24 cellular contexts compared by ENCODE assay signal in the genomic region with DNA sequence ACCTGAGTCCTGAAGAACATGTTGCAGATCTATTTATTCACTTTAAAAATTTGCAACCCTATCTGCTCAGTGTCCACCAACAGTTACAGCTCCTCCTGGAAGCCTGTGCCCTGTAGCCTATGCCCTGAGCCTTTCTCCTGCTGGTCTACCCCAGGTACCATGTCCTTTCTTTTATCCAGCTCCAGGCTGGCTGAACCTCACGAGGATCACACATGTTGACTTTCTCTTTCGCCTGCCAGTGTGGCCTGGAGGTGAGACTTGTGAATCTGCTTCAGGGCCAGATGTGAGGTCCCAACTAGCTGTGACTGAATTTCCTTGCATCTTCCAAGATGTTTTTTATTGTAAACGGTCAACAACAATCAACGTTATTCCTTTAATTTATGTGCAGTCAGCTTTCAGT.
"Had no signal": no experiment of that assay in that cellular context is flagged by ENCODE, and none has a peak within 500 bp of the region (broad histone marks: within the 10 kb centered on the region; RNA-seq: fewer than 3 reads in every experiment).

No MANE protein-coding gene starts in this region.

- H3K4me3 ChIP-seq: K562 had no signal

- H3K27me3 Mint-ChIP-seq: activated CD4-positive, alpha-beta T cell treated with anti-CD3 and anti-CD28 coated beads, Interleukin-2, amount 10 ng/mL, durations not matched to agents 24 days and 14 days had no signal

- ATAC-seq: activated T-helper 17 cell treated with anti-CD3 and anti-CD28 coated beads, Interleukin-2, amount 50 U/mL, for 72 hours; K562; T-helper 17 cell had no signal

- DNase-seq: activated B cell treated with CpG ODN at 0.5 μM for 24 hours; activated CD4-positive, alpha-beta T cell treated with anti-CD3 and anti-CD28 coated beads for 1 hour; activated CD4-positive, alpha-beta T cell treated with anti-CD3 and anti-CD28 coated beads, Interleukin-2, amount 10 ng/mL, durations not matched to agents 24 days and 14 days; activated CD4-positive, alpha-beta T cell treated with anti-CD3 and anti-CD28 coated beads, Interleukin-2, amount 50 U/mL, for 48 hours; activated CD8-positive, alpha-beta memory T cell treated with anti-CD3 and anti-CD28 coated beads for 24 hours; activated gamma-delta T cell; activated naive CD4-positive, alpha-beta T cell treated with anti-CD3 and anti-CD28 coated beads for 36 hours; activated T-cell treated with anti-CD3 and anti-CD28 coated beads for 4 hours; activated T-cell treated with anti-CD3 and anti-CD28 coated beads, Interleukin-2, amount 50 U/mL, for 48 hours; amygdala; Karpas-422; MM.1S; NCI-H1105 treated with DMSO at 0.1 percent for 48 hours; NCI-H1436 treated with DMSO at 0.1 percent for 48 hours; NCI-H187; NCI-H2081; NCI-H510A treated with DMSO at 0.1 percent for 48 hours; NCI-H69; SIG-M5; T-helper 17 cell; T-helper 9 cell had no signal

- H3K4me3 Mint-ChIP-seq: activated B cell treated with CpG ODN at 0.5 μM for 24 hours; activated CD4-positive, alpha-beta T cell treated with anti-CD3 and anti-CD28 coated beads, Interleukin-2, amount 10 ng/mL, durations not matched to agents 24 days and 14 days; activated naive CD4-positive, alpha-beta T cell treated with anti-CD3 and anti-CD28 coated beads for 36 hours; activated naive CD8-positive, alpha-beta T cell; activated T-helper 17 cell treated with anti-CD3 and anti-CD28 coated beads, Interleukin-2, amount 50 U/mL, for 72 hours; T-helper 17 cell had no signal

- H3K36me3 Mint-ChIP-seq: activated naive CD8-positive, alpha-beta T cell had no signal

- H3K4me1 Mint-ChIP-seq: activated B cell treated with CpG ODN at 0.5 μM for 24 hours; activated CD4-positive, alpha-beta T cell treated with anti-CD3 and anti-CD28 coated beads, Interleukin-2, amount 10 ng/mL, durations not matched to agents 24 days and 14 days; activated T-helper 17 cell treated with anti-CD3 and anti-CD28 coated beads, Interleukin-2, amount 50 U/mL, for 72 hours; T-helper 17 cell had no signal

- H3K27ac Mint-ChIP-seq: activated B cell treated with CpG ODN at 0.5 μM for 24 hours; activated CD4-positive, alpha-beta T cell treated with anti-CD3 and anti-CD28 coated beads, Interleukin-2, amount 10 ng/mL, durations not matched to agents 24 days and 14 days; activated naive CD4-positive, alpha-beta T cell treated with anti-CD3 and anti-CD28 coated beads for 36 hours; activated naive CD8-positive, alpha-beta T cell; activated T-helper 17 cell treated with anti-CD3 and anti-CD28 coated beads, Interleukin-2, amount 50 U/mL, for 72 hours; T-helper 17 cell had no signal

- H3K9me3 Mint-ChIP-seq: activated B cell treated with CpG ODN at 0.5 μM for 24 hours; activated T-helper 17 cell treated with anti-CD3 and anti-CD28 coated beads, Interleukin-2, amount 50 U/mL, for 72 hours had no signal
